Comparison of ENCODE assay signal across 19 cellular contexts in genomic region chr16:54199486-54200160, GRCh38.
"Had no signal": no experiment of that assay in that cellular context is flagged by ENCODE, and none has a peak within 500 bp of the region (broad histone marks: within the 10 kb centered on the region; RNA-seq: fewer than 3 reads in every experiment).

No MANE protein-coding gene starts in this region.

- H3K79me2 ChIP-seq: parathyroid adenoma had no signal

- H2AFZ ChIP-seq: parathyroid adenoma had no signal

- H3K9me3 ChIP-seq: esophagus squamous epithelium, lower lobe of right lung, neutrophil, thoracic aorta, tibial nerve, upper lobe of right lung, uterus had no signal

- H3K4me1 ChIP-seq: parathyroid adenoma, tibial nerve, upper lobe of right lung, uterus had no signal

- DNase-seq: cerebellar nuclear complex; cortex of kidney; effector memory CD8-positive, alpha-beta T cell; erythroblast; esophagus squamous epithelium; left colon; left ventricle myocardium superior; lower lobe of right lung; natural killer cell; small intestine; stimulated activated CD4-positive, alpha-beta T cell treated with anti-CD3 and anti-CD28 coated beads, Interleukin-15, amount 100 ng/mL, for 24 hours; stimulated activated CD4-positive, alpha-beta T cell treated with anti-CD3 and anti-CD28 coated beads, Interleukin-2, amount 100 ng/mL, for 48 hours; stimulated activated naive B cell treated with anti-CD40 and anti-IgM and Interleukin-4, amounts not matched to agents 10 μg/mL and 1 μg/mL and 100 μg/mL, for 72 hours; upper lobe of right lung; uterus had no signal

- H3K27me3 ChIP-seq: neutrophil, tibial nerve, upper lobe of right lung, uterus had no signal

- H3K4me3 ChIP-seq: esophagus squamous epithelium, lower lobe of right lung, thoracic aorta, tibial nerve, upper lobe of right lung, uterus had no signal

- H3K36me3 ChIP-seq: esophagus squamous epithelium, lower lobe of right lung, neutrophil, thoracic aorta, tibial nerve, upper lobe of right lung, uterus had no signal

- H3K27ac ChIP-seq: esophagus squamous epithelium, lower lobe of right lung, neutrophil, parathyroid adenoma, thoracic aorta, tibial nerve, upper lobe of right lung, uterus had no signal
